ENCODE assay signal across 8 cellular contexts in genomic region chr19:46856062-46857022, GRCh38. TPM values are rescaled to one million over a fixed set of nuclear protein-coding genes. Genes with fewer than 3 reads are reported as not detected.
DNase-seq lines count a peak whose midpoint lies in the region; ATAC-seq, FAIRE-seq and TF ChIP-seq lines count a peak whose summit lies in the region.

No MANE protein-coding gene starts in this region.

- H3K9me3 ChIP-seq in WERI-Rb-1 (ENCODE audit: severe bottlenecking) (no peaks in the 10 kb centered on the region), breast epithelium (no peaks in the 10 kb centered on the region), small intestine (ENCODE audit: control insufficient read depth, low read depth) (no peaks in the 10 kb centered on the region)

- intact Hi-C loops in breast epithelium (cut with DNase I; ENCODE audit: low total_unique reads): loop anchor here (5.0 kb wide), 1 partner anchor 136 kb away; no protein-coding TSS in a partner anchor

- H3K4me1 ChIP-seq in breast epithelium (peaks cover 0 to 4% of the 10 kb centered on the region in 2 donors), small intestine (ENCODE audit: control insufficient read depth in 2 of 2, insufficient read depth in 1 of 2, low read depth in 1 of 2, low read length in 1 of 2) (peaks cover 0 to 8% of the 10 kb centered on the region in 2 donors)

- peak; percentile 79 for TF ChIP-seq CTCF in WERI-Rb-1 (IDR thresholded peaks at IDR 0.05; ENCODE audit: low read depth, low read length)
- peak in 2 of 3 donors; percentile 62 to 68 for TF ChIP-seq CTCF in breast epithelium (IDR thresholded peaks at IDR 0.05)

- no peak overlapping the region for H3K4me3 ChIP-seq in WERI-Rb-1 (ENCODE audit: low read depth, low read length)
- H3K4me3 ChIP-seq in breast epithelium: peak overlapping the region; percentile 35 to 58 (median 46)
- no peak overlapping the region for H3K4me3 ChIP-seq in small intestine (ENCODE audit: low read depth in 1 of 2, low read length in 2 of 2)

- H3K27me3 ChIP-seq in WERI-Rb-1 (ENCODE audit: insufficient read depth, low read depth, severe bottlenecking) (no peaks in the 10 kb centered on the region), breast epithelium (no peaks in the 10 kb centered on the region), small intestine (ENCODE audit: control insufficient read depth in 2 of 2, insufficient read depth in 2 of 2, low read length in 2 of 2) (no peaks in the 10 kb centered on the region)

- no peaks in the 10 kb centered on the region; the same call in 1 of the 2 replicates for H3K36me3 ChIP-seq in WERI-Rb-1
- no peaks in the 10 kb centered on the region for H3K36me3 ChIP-seq in breast epithelium
- H3K36me3 ChIP-seq in small intestine (ENCODE audit: control insufficient read depth in 2 of 2, insufficient read depth in 2 of 2, low read length in 2 of 2): no peaks in the 10 kb centered on the region

- TF ChIP-seq POLR2A in breast epithelium (IDR thresholded peaks at IDR 0.05): no peak

- 7 to 15% (median 15%) methylated on average over 41 of the region's 41 CpGs for WGBS in small intestine, 3 donors

- peak; percentile 47 for ATAC-seq in HG02798 (IDR thresholded peaks at IDR 0.05; ENCODE audit: poor library complexity, unreplicated experiment)
- ATAC-seq in HG03025 (IDR thresholded peaks at IDR 0.05; ENCODE audit: low FRiP score, unreplicated experiment): no peak

- no peak for FAIRE-seq in small intestine (lab: Jason Lieb, UNC)

- DNase-seq in GM04503 (ENCODE audit: low read depth) (peak; percentile 82), NCI-H2227 (lab: John Stamatoyannopoulos, UW; ENCODE audit: unreplicated experiment) (peak; percentile 91), WERI-Rb-1 (peak; percentile 93), breast epithelium (ENCODE audit: low spot score in 2 of 2) (peak; percentile 96 to 98), iPS-NIHi11 (ENCODE audit: low spot score) (peak; percentile 88), small intestine (peak; percentile 95)

- H3K27ac ChIP-seq in WERI-Rb-1: no peak overlapping the region
- peak overlapping the region; percentile 67 to 92 for H3K27ac ChIP-seq in breast epithelium
- H3K27ac ChIP-seq in small intestine (ENCODE audit: low read depth in 1 of 2, low read length in 1 of 2): peak overlapping the region in 1 of 2 donors; percentile 91

RNA-seq across cellular contexts. Expression of gene ARHGAP35, which starts 4.5 kb away (rescaled TPM):
- 10 to 100 TPM; 44.8 to 61.9 (median 60.3) TPM for total RNA-seq in breast epithelium
- 10 to 100 TPM; 12.7 to 25.4 (median 13.8) TPM for polyA plus RNA-seq in small intestine

RNA-seq across cellular contexts. Expression of gene AP2S1, which starts 5.7 kb away (rescaled TPM):
- total RNA-seq in breast epithelium: 100 to 1,000 TPM in 2 of 3 donors, 10 to 100 TPM in 1; 63.1 to 108 (median 101) TPM
- 100 to 1,000 TPM; 123 to 164 (median 129) TPM for polyA plus RNA-seq in small intestine

Comparison
In these comparisons a context has a peak if more than half of its experiments do, and no peak if none do; other contexts are left out.
1. H3K4me3 ChIP-seq: peak in breast epithelium (3 of 3); none in WERI-Rb-1 (single experiment) and small intestine (0 of 2).
2. Peak in every context shown above with its lines, with median percentiles within 50 percentile points of each other: DNase-seq.